16 cellular contexts compared by ENCODE assay signal in the genomic region with DNA sequence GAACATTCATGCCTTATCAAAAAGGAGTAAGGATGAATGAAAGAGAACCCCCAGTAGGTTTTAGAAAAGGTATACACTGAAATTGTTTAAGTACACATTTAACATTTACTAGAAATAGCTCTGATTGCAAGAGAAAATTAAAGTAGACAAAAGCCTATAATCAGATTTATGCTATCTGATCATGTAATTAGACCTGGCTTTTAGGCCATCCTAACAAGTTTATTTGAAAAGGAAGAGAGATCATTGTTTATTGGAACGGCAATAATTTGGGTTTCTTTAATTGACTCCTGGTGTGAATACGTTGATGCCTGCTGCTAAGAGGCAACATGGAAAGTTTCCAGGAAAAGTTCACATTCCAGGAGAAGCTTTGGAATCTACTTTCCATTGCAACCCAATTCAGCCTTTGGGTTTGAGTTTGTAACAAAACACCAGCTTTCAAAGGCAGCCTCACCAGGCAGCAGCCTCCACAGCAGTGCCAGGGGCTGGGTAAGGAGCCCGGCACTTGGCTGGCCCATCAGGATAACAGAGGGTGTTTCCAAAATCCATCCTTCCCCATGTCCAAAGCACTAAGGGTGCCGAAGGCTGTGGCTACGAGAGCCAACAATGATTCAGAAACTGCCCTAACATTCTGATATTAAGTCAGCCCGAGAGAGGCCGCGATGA. TPM values are rescaled to one million over a fixed set of nuclear protein-coding genes. Genes with fewer than 3 reads are reported as not detected.
DNase-seq lines count a peak whose midpoint lies in the region; ATAC-seq and TF ChIP-seq lines count a peak whose summit lies in the region.
"Had no signal": no experiment of that assay in that cellular context is flagged by ENCODE, and none has a peak within 500 bp of the region (broad histone marks: within the 10 kb centered on the region; RNA-seq: fewer than 3 reads in every experiment).

No MANE protein-coding gene starts in this region.

- H3K9ac ChIP-seq in mammary epithelial cell (ENCODE audit: insufficient read depth, low read length) (no peak overlapping the region), adipocyte (ENCODE audit: low read length) (no peak overlapping the region)

- BruUV-seq in mammary epithelial cell (replicated peaks; lab: Mats Ljungman, UMichigan): no TSS peak
- no TSS peak for BruUV-seq in MCF 10A (replicated peaks; lab: Mats Ljungman, UMichigan)

- no peaks in the 10 kb centered on the region for H3K36me3 ChIP-seq in mammary epithelial cell (ENCODE audit: insufficient read depth, low read length)
- H3K36me3 ChIP-seq in adipocyte (ENCODE audit: control insufficient read depth, insufficient read depth, low read length, severe bottlenecking): no peaks in the 10 kb centered on the region
- H3K36me3 ChIP-seq in hepatocyte (replicated peaks; ENCODE audit: insufficient read depth, low read depth): no peaks in the 10 kb centered on the region
- H3K36me3 ChIP-seq in tibial artery: no peaks in the 10 kb centered on the region
- H3K36me3 ChIP-seq: upper lobe of left lung had no signal

- peaks cover 50% of the 10 kb centered on the region for H3K27me3 Mint-ChIP-seq in MCF 10A (ENCODE audit: insufficient read depth, unreplicated experiment)

- H3K36me3 Mint-ChIP-seq in MCF 10A (ENCODE audit: insufficient read depth, unreplicated experiment): peaks cover 6% of the 10 kb centered on the region

- dilution Hi-C loops in mammary epithelial cell (cut with HindIII; ENCODE audit: low sequenced_read_pairs): no loop called here

- H3K9me3 ChIP-seq in mammary epithelial cell (replicated peaks; ENCODE audit: insufficient read depth, low read length) (no peaks in the 10 kb centered on the region), adipocyte (ENCODE audit: control insufficient read depth, low read length) (no peaks in the 10 kb centered on the region), hepatocyte (ENCODE audit: low read depth) (no peaks in the 10 kb centered on the region), tibial artery (no peaks in the 10 kb centered on the region)
- H3K9me3 ChIP-seq: mucosa of descending colon, upper lobe of left lung had no signal

- CTCF ChIA-PET in mammary epithelial cell (lab: Charles Lee; ENCODE audit: low non-redundant PET) (no interaction called here), MCF 10A (lab: Yijun Ruan, JAX) (no interaction called here)

- H2AFZ ChIP-seq in mammary epithelial cell (ENCODE audit: low read depth, low read length): peak overlapping the region; percentile 31
- no peak overlapping the region for H2AFZ ChIP-seq in hepatocyte

- DNase-seq in mammary epithelial cell (no peak), MCF 10A (ENCODE audit: unreplicated experiment) (no peak), adipocyte (ENCODE audit: low read depth) (peak; percentile 77), hepatocyte (ENCODE audit: low spot score) (peak; percentile 31), tibial artery (no peak), A172 (ENCODE audit: low spot score) (no peak), NCI-H2081 treated with DMSO at 0.1 percent for 48 hours (lab: John Stamatoyannopoulos, UW) (no peak)
- DNase-seq: activated effector memory CD4-positive, alpha-beta T cell treated with Interleukin-2 at 50 U/mL for 16 hours; foreskin melanocyte; mucosa of descending colon; NCI-H1105; NCI-H226; stimulated activated CD4-positive, alpha-beta T cell treated with anti-CD3 and anti-CD28 coated beads, Interleukin-2, amount 100 ng/mL, for 48 hours had no signal

- in situ Hi-C loops in mammary epithelial cell (cut with MboI; ENCODE audit: low sequenced_read_pairs in 2 of 2): no loop called here

- H3K79me2 ChIP-seq in mammary epithelial cell (ENCODE audit: insufficient read depth, low read length) (no peaks in the 10 kb centered on the region), hepatocyte (no peaks in the 10 kb centered on the region)

- no peak for ATAC-seq in GM18907 (IDR thresholded peaks at IDR 0.05; ENCODE audit: unreplicated experiment)
- ATAC-seq: HepG2, mucosa of descending colon had no signal

- H3K4me3 ChIP-seq in mammary epithelial cell (replicated peaks in 1 of 3; ENCODE audit: insufficient read depth in 1 of 3, low read depth in 2 of 3, low read length in 3 of 3) (no peak overlapping the region), adipocyte (ENCODE audit: low read length) (no peak overlapping the region), hepatocyte (no peak overlapping the region), tibial artery (peak overlapping the region in 1 of 2 donors; percentile 16)
- H3K4me3 ChIP-seq: mucosa of descending colon, upper lobe of left lung had no signal

- POLR2A ChIA-PET in MCF 10A (lab: Yijun Ruan, JAX): no interaction called here

- H3K27ac ChIP-seq in mammary epithelial cell (ENCODE audit: insufficient read depth, low read depth, low read length) (no peak overlapping the region), hepatocyte (peak overlapping the region; percentile 50), tibial artery (peak overlapping the region; percentile 28 to 48)
- H3K27ac ChIP-seq: upper lobe of left lung had no signal

- intact Hi-C loops in mammary epithelial cell (cut with micrococcal nuclease) (no loop called here), MCF 10A (cut with micrococcal nuclease) (no loop called here), tibial artery (cut with DNase I; ENCODE audit: low total_unique reads) (no loop called here)

- H3K4me3 Mint-ChIP-seq in MCF 10A (ENCODE audit: unreplicated experiment): no peak overlapping the region

- H3K4me2 ChIP-seq in mammary epithelial cell (ENCODE audit: insufficient read depth, low read depth, low read length) (no peak overlapping the region), hepatocyte (peak overlapping the region; percentile 12)

- no peaks in the 10 kb centered on the region for H3K4me1 Mint-ChIP-seq in MCF 10A (ENCODE audit: insufficient read depth, unreplicated experiment)

- WGBS in mammary epithelial cell (ENCODE audit: low coverage, missing lambda C conversion rate): 44% methylated on average over 8 of the region's 8 CpGs
- WGBS in hepatocyte (ENCODE audit: low lambda C conversion rate, missing lambda C conversion rate): 59% methylated on average over 8 of the region's 8 CpGs

- no peaks in the 10 kb centered on the region for H3K9me2 ChIP-seq in hepatocyte (replicated peaks; ENCODE audit: insufficient read depth)

- H3K9me3 Mint-ChIP-seq in MCF 10A (ENCODE audit: unreplicated experiment): no peaks in the 10 kb centered on the region

- H3K4me1 ChIP-seq in mammary epithelial cell (ENCODE audit: insufficient read depth, low read length): no peaks in the 10 kb centered on the region
- H3K4me1 ChIP-seq in adipocyte (ENCODE audit: control insufficient read depth, insufficient read depth, low read length): peaks cover 7% of the 10 kb centered on the region
- H3K4me1 ChIP-seq in hepatocyte (ENCODE audit: insufficient read depth): peaks cover 9% of the 10 kb centered on the region
- H3K4me1 ChIP-seq in tibial artery: peaks cover 0 to 11% (median 2%) of the 10 kb centered on the region in 4 donors
- H3K4me1 ChIP-seq: upper lobe of left lung had no signal

- TF ChIP-seq CTCF in mammary epithelial cell (conservative IDR thresholded peaks at IDR 0.05 in 1 of 2, IDR thresholded peaks at IDR 0.05 in 1 of 2; ENCODE audit: extremely low read depth in 1 of 2, insufficient read depth in 1 of 2, low read depth in 1 of 2, low read length in 2 of 2): no peak
- no peak for TF ChIP-seq CTCF in MCF 10A (IDR thresholded peaks at IDR 0.05; ENCODE audit: unreplicated experiment)
- TF ChIP-seq CTCF in hepatocyte (IDR thresholded peaks at IDR 0.05; ENCODE audit: poor library complexity): no peak
- TF ChIP-seq CTCF in tibial artery (IDR thresholded peaks at IDR 0.05): no peak

- H3K27ac Mint-ChIP-seq in MCF 10A (ENCODE audit: low read depth, unreplicated experiment): no peak overlapping the region

- H3K27me3 ChIP-seq in mammary epithelial cell (ENCODE audit: insufficient read depth, low read length) (peaks cover 3% of the 10 kb centered on the region), adipocyte (replicated peaks; ENCODE audit: control insufficient read depth, insufficient read depth, low read length) (peaks cover 23% of the 10 kb centered on the region), hepatocyte (no peaks in the 10 kb centered on the region), tibial artery (peaks cover 0 to 4% of the 10 kb centered on the region in 2 donors)
- H3K27me3 ChIP-seq: upper lobe of left lung had no signal

- no peaks in the 10 kb centered on the region for H4K20me1 ChIP-seq in mammary epithelial cell (ENCODE audit: insufficient read depth, low read length)
- no peaks in the 10 kb centered on the region for H4K20me1 ChIP-seq in hepatocyte (ENCODE audit: insufficient read depth, poor library complexity, severe bottlenecking)

RNA-seq across cellular contexts. Expression of a gene that starts 18.0 kb away (rescaled TPM):
- total RNA-seq in mammary epithelial cell (10 to 100 TPM; 21.6 to 66.5 TPM), MCF 10A (2022) (1.1 and 1.8 TPM in 2 replicates), hepatocyte (28.3 and 31.2 TPM in 2 replicates)
- polyA plus RNA-seq in mammary epithelial cell (13.7 TPM), hepatocyte (13.4 and 15.4 TPM in 2 replicates)
- 9.8 TPM for polyA minus RNA-seq in mammary epithelial cell
- 8.6 and 10.8 TPM in 2 replicates for total RNA-seq in A172 (2014; rRNA removed; shearing (Covaris generic))

RNA-seq across cellular contexts. Expression of a gene that starts 21.4 kb away (rescaled TPM):
- total RNA-seq in mammary epithelial cell: under 1 TPM in 1 of 2 donors, not detected in 1; under 0.01 TPM
- not detected for polyA plus RNA-seq in mammary epithelial cell
- not detected for polyA minus RNA-seq in mammary epithelial cell
- total RNA-seq in MCF 10A (2022): not detected in 2 replicates
- 0.27 TPM in 1 of 2 replicates, not detected in the other for total RNA-seq in hepatocyte
- polyA plus RNA-seq in hepatocyte: 0.05 TPM in 1 of 2 replicates, not detected in the other
- total RNA-seq in A172 (2014; rRNA removed; shearing (Covaris generic)): not detected in 2 replicates
- total RNA-seq: HepG2 had no signal
- polyA plus RNA-seq: HepG2 had no signal

Comparison
In these comparisons a context has a peak if more than half of its experiments do, and no peak if none do; other contexts are left out.
1. DNase-seq: peak in adipocyte (single experiment) and hepatocyte (single experiment); none in mammary epithelial cell (single experiment), MCF 10A (single experiment), tibial artery (0 of 2), A172 (single experiment) and NCI-H2081 treated with DMSO at 0.1 percent for 48 hours (single experiment).